In genomic region chr9:135103931-135104639, GRCh38 we compare ENCODE assay signal across 16 cellular contexts. TPM values are rescaled to one million over a fixed set of nuclear protein-coding genes. Genes with fewer than 3 reads are reported as not detected.
"Had no signal": no experiment of that assay in that cellular context is flagged by ENCODE, and none has a peak within 500 bp of the region (broad histone marks: within the 10 kb centered on the region; RNA-seq: fewer than 3 reads in every experiment).

No MANE protein-coding gene starts in this region.

- H3K27me3 ChIP-seq: breast epithelium had no signal

- H3K27ac ChIP-seq: breast epithelium, skin epidermis, suprapubic skin had no signal

- H3K9me3 Mint-ChIP-seq: activated naive CD8-positive, alpha-beta T cell treated with anti-CD3 and anti-CD28 coated beads, Interleukin-2, amount 10 ng/mL, durations not matched to agents 7 days and 5 days had no signal

- H3K36me3 Mint-ChIP-seq: activated naive CD8-positive, alpha-beta T cell treated with anti-CD3 and anti-CD28 coated beads, Interleukin-2, amount 10 ng/mL, durations not matched to agents 7 days and 5 days; naive thymus-derived CD4-positive, alpha-beta T cell had no signal

- H3K27ac Mint-ChIP-seq: activated naive CD8-positive, alpha-beta T cell treated with anti-CD3 and anti-CD28 coated beads, Interleukin-2, amount 10 ng/mL, durations not matched to agents 7 days and 5 days had no signal

- ATAC-seq: left lobe of liver; naive thymus-derived CD4-positive, alpha-beta T cell; stimulated activated naive CD8-positive, alpha-beta T cell treated with anti-CD3 and anti-CD28 coated beads, Interleukin-15, Interleukin-2, amounts not matched to agents 100 U/mL and 50 U/mL, for 24 hours had no signal

- H3K9me3 ChIP-seq: breast epithelium, suprapubic skin had no signal

- DNase-seq: activated CD4-positive, CD25-positive, alpha-beta regulatory T cell treated with anti-CD3 and anti-CD28 coated beads, Interleukin-2, amount 50 U/mL, for 72 hours; activated naive CD4-positive, alpha-beta T cell; activated naive CD8-positive, alpha-beta T cell treated with anti-CD3 and anti-CD28 coated beads, Interleukin-2, amount 10 ng/mL, durations not matched to agents 7 days and 5 days; activated T-cell treated with anti-CD3 and anti-CD28 coated beads for 4 hours; islet precursor cell; naive thymus-derived CD4-positive, alpha-beta T cell; stimulated activated CD4-positive, alpha-beta T cell treated with anti-CD3 and anti-CD28 coated beads, Interleukin-15, amount 100 ng/mL, for 24 hours; stimulated activated CD4-positive, alpha-beta T cell treated with anti-CD3 and anti-CD28 coated beads, Interleukin-4, amount 100 ng/mL, for 4 hours; stimulated activated CD8-positive, alpha-beta memory T cell treated with anti-CD3 and anti-CD28 coated beads, Interleukin-4, amount 100 ng/mL, for 48 hours; stimulated activated naive CD8-positive, alpha-beta T cell treated with anti-CD3 and anti-CD28 coated beads, Interleukin-15, Interleukin-2, amounts not matched to agents 100 U/mL and 50 U/mL, for 24 hours; trophoblast cell had no signal

- H3K36me3 ChIP-seq: breast epithelium, suprapubic skin had no signal

- H3K4me3 ChIP-seq: breast epithelium, skin epidermis, suprapubic skin had no signal

- H3K4me1 ChIP-seq: breast epithelium, suprapubic skin had no signal

- H3K4me3 Mint-ChIP-seq: activated naive CD8-positive, alpha-beta T cell treated with anti-CD3 and anti-CD28 coated beads, Interleukin-2, amount 10 ng/mL, durations not matched to agents 7 days and 5 days; naive thymus-derived CD4-positive, alpha-beta T cell had no signal

RNA-seq across cellular contexts. Expression of gene OLFM1, which starts 16.6 kb away (rescaled TPM):
- total RNA-seq: activated CD8-positive, alpha-beta memory T cell treated with anti-CD3 and anti-CD28 coated beads for 36 hours; activated naive CD8-positive, alpha-beta T cell treated with anti-CD3 and anti-CD28 coated beads, Interleukin-2, amount 10 ng/mL, durations not matched to agents 7 days and 5 days had no signal
- polyA plus RNA-seq: naive thymus-derived CD4-positive, alpha-beta T cell had no signal
